ENCODE assay signal across 1 cellular context in genomic region chr22:27749597-27750225, GRCh38.
TF ChIP-seq lines count a peak whose summit lies in the region.

No MANE protein-coding gene starts in this region.

TF ChIP-seq in WTC11, 78 proteins besides CTCF, POLR2A, EP300 and RAD21 (continued from another document):
- TF ChIP-seq ZNF532 (CRISPR knock-in tag; IDR thresholded peaks at IDR 0.05; ENCODE audit: borderline replicate concordance) (no peak), MAX (CRISPR knock-in tag; IDR thresholded peaks at IDR 0.05) (0 out of 2 replicates have a peak, but pooled peaks have one; percentile 11), ZNF671 (CRISPR knock-in tag; IDR thresholded peaks at IDR 0.05) (no peak), TP53 (CRISPR knock-in tag; IDR thresholded peaks at IDR 0.05) (peak; percentile 41; the same call in 1 of the 2 replicates), ZNF219 (CRISPR knock-in tag; IDR thresholded peaks at IDR 0.05; ENCODE audit: borderline replicate concordance) (no peak), ZNF317 (CRISPR knock-in tag; IDR thresholded peaks at IDR 0.05; ENCODE audit: borderline replicate concordance, low read depth) (no peak)
TF ChIP-seq in WTC11: peak in this region for 4.
